Comparison of ENCODE assay signal across 30 cellular contexts in genomic region chr4:170114636-170115035, GRCh38. TPM values are rescaled to one million over a fixed set of nuclear protein-coding genes. Genes with fewer than 3 reads are reported as not detected.
"Had no signal": no experiment of that assay in that cellular context is flagged by ENCODE, and none has a peak within 500 bp of the region (broad histone marks: within the 10 kb centered on the region; RNA-seq: fewer than 3 reads in every experiment).

No MANE protein-coding gene starts in this region.

- ATAC-seq: natural killer cell; psoas muscle; right cardiac atrium; right lobe of liver; stimulated activated memory B cell treated with anti-CD40 and anti-IgM and Interleukin-4, amounts not matched to agents 10 μg/mL and 1 μg/mL and 100 μg/mL, for 72 hours; stimulated activated naive CD8-positive, alpha-beta T cell treated with anti-CD3 and anti-CD28 coated beads, Interleukin-15, amount 100 ng/mL, for 72 hours; stimulated activated naive CD8-positive, alpha-beta T cell treated with anti-CD3 and anti-CD28 coated beads, Interleukin-15, Interleukin-2, amounts not matched to agents 100 U/mL and 50 U/mL, for 24 hours had no signal

- H3K4me3 ChIP-seq: neural progenitor cell, ovary, psoas muscle, right lobe of liver, sigmoid colon, spleen, suprapubic skin, testis, tibial artery, transverse colon, upper lobe of left lung, vagina had no signal

- H3K79me2 ChIP-seq: parathyroid adenoma had no signal

- H2AFZ ChIP-seq: neural progenitor cell, parathyroid adenoma had no signal

- H3K9me3 Mint-ChIP-seq: stimulated activated memory B cell treated with anti-CD40 and anti-IgM and Interleukin-4, amounts not matched to agents 10 μg/mL and 1 μg/mL and 100 μg/mL, for 72 hours; stimulated activated naive CD8-positive, alpha-beta T cell treated with anti-CD3 and anti-CD28 coated beads, Interleukin-15, amount 100 ng/mL, for 72 hours had no signal

- H3K4me3 Mint-ChIP-seq: natural killer cell; nephron; neural progenitor cell; stimulated activated memory B cell treated with anti-CD40 and anti-IgM and Interleukin-4, amounts not matched to agents 10 μg/mL and 1 μg/mL and 100 μg/mL, for 72 hours; stimulated activated naive CD8-positive, alpha-beta T cell treated with anti-CD3 and anti-CD28 coated beads, Interleukin-15, amount 100 ng/mL, for 72 hours had no signal

- H3K4me1 ChIP-seq: parathyroid adenoma, psoas muscle, right lobe of liver, spleen, testis, tibial artery, transverse colon, upper lobe of left lung, vagina had no signal

- H3K27me3 ChIP-seq: neural progenitor cell, ovary, right lobe of liver, sigmoid colon, spleen, suprapubic skin, testis, tibial artery, upper lobe of left lung, vagina had no signal

- H3K4me1 Mint-ChIP-seq: natural killer cell; stimulated activated memory B cell treated with anti-CD40 and anti-IgM and Interleukin-4, amounts not matched to agents 10 μg/mL and 1 μg/mL and 100 μg/mL, for 72 hours; stimulated activated naive CD8-positive, alpha-beta T cell treated with anti-CD3 and anti-CD28 coated beads, Interleukin-15, amount 100 ng/mL, for 72 hours had no signal

- H3K27me3 Mint-ChIP-seq: stimulated activated memory B cell treated with anti-CD40 and anti-IgM and Interleukin-4, amounts not matched to agents 10 μg/mL and 1 μg/mL and 100 μg/mL, for 72 hours had no signal

- H3K27ac Mint-ChIP-seq: natural killer cell; nephron; neural progenitor cell; progenitor cell of endocrine pancreas; stimulated activated memory B cell treated with anti-CD40 and anti-IgM and Interleukin-4, amounts not matched to agents 10 μg/mL and 1 μg/mL and 100 μg/mL, for 72 hours; stimulated activated naive CD8-positive, alpha-beta T cell treated with anti-CD3 and anti-CD28 coated beads, Interleukin-15, amount 100 ng/mL, for 72 hours had no signal

- H3K4me2 ChIP-seq: neural progenitor cell had no signal

- H3K9ac ChIP-seq: neural progenitor cell, parathyroid adenoma had no signal

- H3K9me3 ChIP-seq: ovary, psoas muscle, right lobe of liver, sigmoid colon, spleen, suprapubic skin, testis, tibial artery, transverse colon, upper lobe of left lung, vagina had no signal

- H3K36me3 ChIP-seq: neural progenitor cell, ovary, right lobe of liver, sigmoid colon, spleen, suprapubic skin, tibial artery, transverse colon, upper lobe of left lung, vagina had no signal

- DNase-seq: natural killer cell; occipital lobe; ovary; posterior cingulate gyrus; psoas muscle; right cardiac atrium; right lobe of liver; sigmoid colon; small intestine; spleen; stimulated activated CD4-positive, alpha-beta T cell treated with anti-CD3 and anti-CD28 coated beads, Interleukin-12 subunit alpha, Interleukin-12 subunit beta, amount 100 ng/mL, for 4 hours; stimulated activated CD4-positive, alpha-beta T cell treated with anti-CD3 and anti-CD28 coated beads, Interleukin-1b, Interleukin-23, amount 100 ng/mL, for 48 hours; stimulated activated CD4-positive, alpha-beta T cell treated with anti-CD3 and anti-CD28 coated beads, Interleukin-4, amount 100 ng/mL, for 1 hour; stimulated activated CD4-positive, alpha-beta T cell treated with anti-CD3 and anti-CD28 coated beads, Interleukin-4, amount 100 ng/mL, for 4 hours; stimulated activated CD8-positive, alpha-beta memory T cell treated with anti-CD3 and anti-CD28 coated beads, Interleukin-4, amount 100 ng/mL, for 48 hours; stimulated activated naive CD4-positive, alpha-beta T cell; stimulated activated naive CD8-positive, alpha-beta T cell treated with anti-CD3 and anti-CD28 coated beads, Interleukin-15, amount 100 ng/mL, for 72 hours; stimulated activated naive CD8-positive, alpha-beta T cell treated with anti-CD3 and anti-CD28 coated beads, Interleukin-15, Interleukin-2, amounts not matched to agents 100 U/mL and 50 U/mL, for 24 hours; substantia nigra; testis; tibial artery; transverse colon; upper lobe of left lung had no signal

- H3K27ac ChIP-seq: neural progenitor cell, ovary, parathyroid adenoma, psoas muscle, right lobe of liver, sigmoid colon, spleen, suprapubic skin, testis, tibial artery, transverse colon, upper lobe of left lung, vagina had no signal

- H3K36me3 Mint-ChIP-seq: natural killer cell; stimulated activated memory B cell treated with anti-CD40 and anti-IgM and Interleukin-4, amounts not matched to agents 10 μg/mL and 1 μg/mL and 100 μg/mL, for 72 hours had no signal

RNA-seq across cellular contexts. Expression of gene AADAT, which starts 24.9 kb away (rescaled TPM):
- total RNA-seq: natural killer cell had no signal
